In the genomic region with DNA sequence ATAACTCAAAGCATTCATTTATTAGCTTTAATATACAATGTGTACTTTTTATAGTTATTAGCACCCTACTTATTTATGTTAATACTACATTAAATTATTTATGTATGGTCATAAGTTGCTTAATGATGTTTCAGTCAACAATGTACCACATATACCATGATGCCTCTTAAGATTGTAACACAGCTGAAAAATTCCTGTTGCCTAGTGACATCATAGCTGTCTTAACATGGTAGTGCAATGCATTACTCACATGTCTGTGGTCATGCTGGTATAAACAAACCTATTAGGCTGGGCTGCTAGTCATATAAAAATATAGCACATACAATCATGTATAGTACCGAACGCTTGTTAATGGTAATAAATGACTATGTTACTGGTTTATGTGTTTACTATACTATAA, we compare ENCODE assay signal across 1 cellular context.
TF ChIP-seq lines count a peak whose summit lies in the region.

No MANE protein-coding gene starts in this region.

TF ChIP-seq in GM23338, 12 proteins besides CTCF, POLR2A, EP300 and RAD21 (continued from another document):
- TF ChIP-seq, protein P1, sequence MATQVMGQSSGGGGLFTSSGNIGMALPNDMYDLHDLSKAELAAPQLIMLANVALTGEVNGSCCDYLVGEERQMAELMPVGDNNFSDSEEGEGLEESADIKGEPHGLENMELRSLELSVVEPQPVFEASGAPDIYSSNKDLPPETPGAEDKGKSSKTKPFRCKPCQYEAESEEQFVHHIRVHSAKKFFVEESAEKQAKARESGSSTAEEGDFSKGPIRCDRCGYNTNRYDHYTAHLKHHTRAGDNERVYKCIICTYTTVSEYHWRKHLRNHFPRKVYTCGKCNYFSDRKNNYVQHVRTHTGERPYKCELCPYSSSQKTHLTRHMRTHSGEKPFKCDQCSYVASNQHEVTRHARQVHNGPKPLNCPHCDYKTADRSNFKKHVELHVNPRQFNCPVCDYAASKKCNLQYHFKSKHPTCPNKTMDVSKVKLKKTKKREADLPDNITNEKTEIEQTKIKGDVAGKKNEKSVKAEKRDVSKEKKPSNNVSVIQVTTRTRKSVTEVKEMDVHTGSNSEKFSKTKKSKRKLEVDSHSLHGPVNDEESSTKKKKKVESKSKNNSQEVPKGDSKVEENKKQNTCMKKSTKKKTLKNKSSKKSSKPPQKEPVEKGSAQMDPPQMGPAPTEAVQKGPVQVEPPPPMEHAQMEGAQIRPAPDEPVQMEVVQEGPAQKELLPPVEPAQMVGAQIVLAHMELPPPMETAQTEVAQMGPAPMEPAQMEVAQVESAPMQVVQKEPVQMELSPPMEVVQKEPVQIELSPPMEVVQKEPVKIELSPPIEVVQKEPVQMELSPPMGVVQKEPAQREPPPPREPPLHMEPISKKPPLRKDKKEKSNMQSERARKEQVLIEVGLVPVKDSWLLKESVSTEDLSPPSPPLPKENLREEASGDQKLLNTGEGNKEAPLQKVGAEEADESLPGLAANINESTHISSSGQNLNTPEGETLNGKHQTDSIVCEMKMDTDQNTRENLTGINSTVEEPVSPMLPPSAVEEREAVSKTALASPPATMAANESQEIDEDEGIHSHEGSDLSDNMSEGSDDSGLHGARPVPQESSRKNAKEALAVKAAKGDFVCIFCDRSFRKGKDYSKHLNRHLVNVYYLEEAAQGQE (IDR thresholded peaks at IDR 0.05; ENCODE audit: unreplicated experiment) = no peak
